1 cellular context compared by ENCODE assay signal in genomic region chr14:27605298-27605697, GRCh38.
TF ChIP-seq lines count a peak whose summit lies in the region.

No MANE protein-coding gene starts in this region.

TF ChIP-seq in H1, 55 proteins besides CTCF, POLR2A, EP300 and RAD21:
- TF ChIP-seq RFX5 (IDR thresholded peaks at IDR 0.05; ENCODE audit: borderline replicate concordance, low read depth, low read length) (no peak), KDM1A (IDR thresholded peaks at IDR 0.05; ENCODE audit: borderline replicate concordance, low read length) (no peak), CBX5 (IDR thresholded peaks at IDR 0.05; ENCODE audit: low read depth, low read length) (no peak)
